8 cellular contexts compared by ENCODE assay signal in the genomic region with DNA sequence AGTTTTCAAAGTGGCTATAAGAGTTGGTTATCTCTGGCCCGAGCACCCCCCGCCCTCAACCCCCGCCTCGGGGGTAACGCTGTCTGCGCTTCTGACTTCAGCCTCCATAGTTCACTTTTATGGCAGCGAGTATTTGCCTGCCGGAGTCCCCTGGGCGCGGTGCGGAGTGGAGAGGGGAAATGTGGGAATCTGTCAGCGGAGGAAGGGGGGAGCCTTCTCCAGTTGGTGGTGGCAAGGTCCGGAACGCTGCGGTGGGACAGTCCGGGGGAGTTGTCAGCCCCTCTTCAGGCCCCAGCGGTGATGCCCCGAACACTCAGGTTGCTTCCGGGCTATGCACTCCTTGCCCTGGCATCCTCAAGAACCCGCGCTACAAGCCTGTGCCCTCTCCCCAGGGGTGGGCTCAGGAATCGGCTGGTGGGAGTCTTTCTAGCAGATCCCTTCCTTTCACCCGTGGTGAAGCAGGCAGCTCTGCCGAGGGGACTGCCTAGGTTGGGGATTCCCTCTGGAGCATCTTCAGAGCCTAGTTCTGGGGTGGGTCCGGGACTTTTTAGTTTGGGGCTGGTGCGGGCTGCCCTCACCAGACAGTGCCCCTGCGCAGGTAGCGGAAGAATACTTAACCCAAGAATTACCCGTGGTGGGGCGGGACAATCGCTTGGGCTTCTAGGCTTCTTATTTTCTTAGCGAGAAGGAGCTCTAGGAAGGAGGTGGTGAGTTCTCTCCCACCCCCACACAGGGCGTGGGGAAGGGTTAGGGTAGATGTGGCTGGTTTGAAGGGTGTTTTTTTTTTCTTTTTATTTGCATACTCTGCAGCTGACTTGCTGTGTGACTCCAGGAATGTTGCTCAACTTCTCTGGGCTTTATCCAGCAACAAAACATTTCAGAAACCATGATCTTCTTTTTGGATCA. TPM values are rescaled to one million over a fixed set of nuclear protein-coding genes. Genes with fewer than 3 reads are reported as not detected.
DNase-seq lines count a peak whose midpoint lies in the region; ATAC-seq and TF ChIP-seq lines count a peak whose summit lies in the region.

No MANE protein-coding gene starts in this region.

- no peaks in the 10 kb centered on the region for H3K9me3 ChIP-seq in lung (ENCODE audit: control insufficient read depth in 2 of 2, insufficient read depth in 1 of 2, low read length in 1 of 2)
- H3K9me3 ChIP-seq in upper lobe of left lung = no peaks in the 10 kb centered on the region

- no peaks in the 10 kb centered on the region for H3K36me3 Mint-ChIP-seq in activated naive CD4-positive, alpha-beta T cell treated with anti-CD3 and anti-CD28 coated beads, Interleukin-2, amount 10 ng/mL, durations not matched to agents 7 days and 5 days

- H3K4me1 Mint-ChIP-seq in activated naive CD4-positive, alpha-beta T cell treated with anti-CD3 and anti-CD28 coated beads, Interleukin-2, amount 10 ng/mL, durations not matched to agents 7 days and 5 days = peaks cover 17% of the 10 kb centered on the region

- no peak overlapping the region for H3K27ac Mint-ChIP-seq in activated naive CD4-positive, alpha-beta T cell treated with anti-CD3 and anti-CD28 coated beads, Interleukin-2, amount 10 ng/mL, durations not matched to agents 7 days and 5 days

- no peaks in the 10 kb centered on the region for H3K9me3 Mint-ChIP-seq in activated naive CD4-positive, alpha-beta T cell treated with anti-CD3 and anti-CD28 coated beads, Interleukin-2, amount 10 ng/mL, durations not matched to agents 7 days and 5 days

- H3K27ac ChIP-seq in lung (ENCODE audit: low read depth in 1 of 2, low read length in 1 of 2) = peak overlapping the region; percentile 65 to 91
- peak overlapping the region; percentile 82 to 98 (median 91) for H3K27ac ChIP-seq in upper lobe of left lung

- no peak for TF ChIP-seq CTCF in astrocyte of the cerebellum (IDR thresholded peaks at IDR 0.05; ENCODE audit: low read depth, low read length, missing control alignments)
- TF ChIP-seq CTCF in lung (IDR thresholded peaks at IDR 0.05; ENCODE audit: control extremely low read depth, extremely low read depth) = no peak
- no peak for TF ChIP-seq CTCF in upper lobe of left lung (IDR thresholded peaks at IDR 0.05)

- CTCF ChIA-PET in activated naive CD4-positive, alpha-beta T cell treated with anti-CD3 and anti-CD28 coated beads, Interleukin-2, amount 10 ng/mL, durations not matched to agents 7 days and 5 days (lab: Charles Lee) = interaction anchor here (0.5 to 1.0 kb wide), 4 partner anchors 14 to 58 kb away, joined by 3 to 4 read pairs (median 4); no protein-coding TSS in a partner anchor

- H3K4me3 ChIP-seq in astrocyte of the cerebellum (ENCODE audit: low read depth, low read length) (peak overlapping the region; percentile 90), lung (peak overlapping the region; percentile 85), upper lobe of left lung (peak overlapping the region; percentile 72 to 95 (median 84))

- TF ChIP-seq EP300 in upper lobe of left lung (IDR thresholded peaks at IDR 0.05) = no peak

- peak overlapping the region; percentile 77 for H3K4me3 Mint-ChIP-seq in activated naive CD4-positive, alpha-beta T cell treated with anti-CD3 and anti-CD28 coated beads, Interleukin-2, amount 10 ng/mL, durations not matched to agents 7 days and 5 days

- peaks cover 0 to 5% of the 10 kb centered on the region in 2 donors for H3K36me3 ChIP-seq in lung (ENCODE audit: control insufficient read depth in 2 of 2, insufficient read depth in 2 of 2, low read length in 2 of 2)
- H3K36me3 ChIP-seq in upper lobe of left lung = peaks cover 0 to 32% (median 6%) of the 10 kb centered on the region in 4 donors

- H3K4me1 ChIP-seq in lung (ENCODE audit: control insufficient read depth in 2 of 2, insufficient read depth in 2 of 2, low read length in 2 of 2) (peaks cover 0 to 28% of the 10 kb centered on the region in 2 donors), upper lobe of left lung (peaks cover 60 to 98% (median 67%) of the 10 kb centered on the region in 4 donors)

- ATAC-seq in lung (ENCODE audit: insufficient read depth, low FRiP score) (no peak), upper lobe of left lung (ENCODE audit: low FRiP score in 2 of 2) (peak in 1 of 2 donors; percentile 16), GM19467 (IDR thresholded peaks at IDR 0.05; ENCODE audit: unreplicated experiment) (no peak)

- 2 to 3% methylated on average over 32 to 33 of the region's 33 CpGs for WGBS in lung, 2 donors
- WGBS in upper lobe of left lung, 2 donors = 2 to 3% methylated on average over 8 to 33 of the region's 33 CpGs

- TF ChIP-seq POLR2A in upper lobe of left lung (IDR thresholded peaks at IDR 0.05) = peak in 2 of 4 donors; percentile 23 to 47

- H3K27me3 Mint-ChIP-seq in activated naive CD4-positive, alpha-beta T cell treated with anti-CD3 and anti-CD28 coated beads, Interleukin-2, amount 10 ng/mL, durations not matched to agents 7 days and 5 days = peaks cover 89% of the 10 kb centered on the region

- DNase-seq in activated naive CD4-positive, alpha-beta T cell treated with anti-CD3 and anti-CD28 coated beads, Interleukin-2, amount 10 ng/mL, durations not matched to agents 7 days and 5 days = peak; percentile 30
- no peak for DNase-seq in activated naive CD4-positive, alpha-beta T cell (lab: John Stamatoyannopoulos, UW)
- DNase-seq in astrocyte of the cerebellum (ENCODE audit: low read depth) = no peak
- no peak for DNase-seq in lung (ENCODE audit: low spot score)
- DNase-seq in upper lobe of left lung = peak in 1 of 2 donors; percentile 40
- DNase-seq in NCI-H2107 (lab: John Stamatoyannopoulos, UW) = no peak
- DNase-seq in AML-193 (lab: John Stamatoyannopoulos, UW) = no peak

- in situ Hi-C loops in astrocyte of the cerebellum (cut with HindIII; ENCODE audit: low sequenced_read_pairs) = no loop called here

- H3K27me3 ChIP-seq in lung (ENCODE audit: control insufficient read depth, insufficient read depth) = no peaks in the 10 kb centered on the region
- H3K27me3 ChIP-seq in upper lobe of left lung = peaks cover 0 to 13% (median 0%) of the 10 kb centered on the region in 4 donors

RNA-seq across cellular contexts. Expression of gene ATOH8, which starts 1.6 kb away (rescaled TPM):
- 10 to 100 TPM; 38.6 to 51.4 TPM for total RNA-seq in lung
- 10 to 100 TPM; 49.7 to 63.3 TPM for polyA plus RNA-seq in lung
- total RNA-seq in upper lobe of left lung = 100 to 1,000 TPM in 2 of 6 donors, 10 to 100 TPM in 4; 60.2 to 121 (median 85.1) TPM
